9 cellular contexts compared by ENCODE assay signal in the genomic region with DNA sequence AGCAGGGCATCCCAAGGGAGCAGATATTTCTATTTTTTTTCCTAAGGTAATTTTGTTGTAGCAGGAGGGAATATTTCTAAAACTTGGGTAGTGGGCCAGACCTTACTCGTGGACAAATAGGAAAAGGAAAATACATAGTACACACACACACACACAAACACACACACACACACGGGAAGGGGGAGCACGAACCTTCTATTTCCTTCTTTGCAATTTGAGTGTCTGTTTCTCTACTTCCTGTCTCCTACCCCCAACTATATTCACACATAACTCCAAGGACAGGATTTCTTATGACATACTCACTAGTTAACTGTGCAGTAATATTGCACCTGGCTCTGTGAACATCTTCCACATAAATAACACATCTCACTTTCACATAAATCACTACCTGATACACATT. TPM values are rescaled to one million over a fixed set of nuclear protein-coding genes. Genes with fewer than 3 reads are reported as not detected.
DNase-seq lines count a peak whose midpoint lies in the region; ATAC-seq, FAIRE-seq and TF ChIP-seq lines count a peak whose summit lies in the region.
"Had no signal": no experiment of that assay in that cellular context is flagged by ENCODE, and none has a peak within 500 bp of the region (broad histone marks: within the 10 kb centered on the region; RNA-seq: fewer than 3 reads in every experiment).

No MANE protein-coding gene starts in this region.

- H3K4me1 ChIP-seq in keratinocyte (ENCODE audit: control insufficient read depth, extremely low read depth, insufficient read depth, low read length): peaks cover 65% of the 10 kb centered on the region

- peaks cover 3% of the 10 kb centered on the region for H4K20me1 ChIP-seq in keratinocyte (ENCODE audit: control insufficient read depth, extremely low read depth, insufficient read depth, low read length)

- peaks cover 56% of the 10 kb centered on the region for H3K4me1 Mint-ChIP-seq in activated CD4-positive, alpha-beta T cell treated with anti-CD3 and anti-CD28 coated beads for 36 hours
- H3K4me1 Mint-ChIP-seq in activated B cell treated with CpG ODN at 0.5 μM for 24 hours: peaks cover 62% of the 10 kb centered on the region

- CTCF ChIA-PET in activated CD4-positive, alpha-beta T cell treated with anti-CD3 and anti-CD28 coated beads for 36 hours (lab: Charles Lee): no interaction called here
- CTCF ChIA-PET in activated B cell treated with CpG ODN at 0.5 μM for 24 hours (lab: Charles Lee): interaction anchor here (1.1 to 1.5 kb wide), 4 partner anchors 43 to 596 kb away, joined by 3 to 7 read pairs (median 3); no protein-coding TSS in a partner anchor

- dilution Hi-C loops in keratinocyte (cut with MboI; ENCODE audit: extremely low pct_ligation_motif_present, low sequenced_read_pairs): no loop called here

- H3K4me2 ChIP-seq in keratinocyte (ENCODE audit: control insufficient read depth, extremely low read depth, insufficient read depth, low read depth, low read length): peak overlapping the region; percentile 83

- H3K79me2 ChIP-seq in keratinocyte (ENCODE audit: control insufficient read depth, insufficient read depth, low read length): peaks cover 83% of the 10 kb centered on the region

- H3K36me3 Mint-ChIP-seq in activated CD4-positive, alpha-beta T cell treated with anti-CD3 and anti-CD28 coated beads for 36 hours (ENCODE audit: low read depth): peaks cover 19% of the 10 kb centered on the region
- peaks cover 12% of the 10 kb centered on the region for H3K36me3 Mint-ChIP-seq in activated B cell treated with CpG ODN at 0.5 μM for 24 hours (ENCODE audit: low read depth)

- peak overlapping the region; percentile 81 for H3K4me3 Mint-ChIP-seq in activated CD4-positive, alpha-beta T cell treated with anti-CD3 and anti-CD28 coated beads for 36 hours
- H3K4me3 Mint-ChIP-seq in activated B cell treated with CpG ODN at 0.5 μM for 24 hours: peak overlapping the region; percentile 91

- H3K9me3 Mint-ChIP-seq in activated CD4-positive, alpha-beta T cell treated with anti-CD3 and anti-CD28 coated beads for 36 hours (ENCODE audit: low read depth): no peaks in the 10 kb centered on the region
- H3K9me3 Mint-ChIP-seq in activated B cell treated with CpG ODN at 0.5 μM for 24 hours: no peaks in the 10 kb centered on the region

- H3K9me1 ChIP-seq in keratinocyte (ENCODE audit: control insufficient read depth, extremely low read depth, insufficient read depth, low read length): peaks cover 4% of the 10 kb centered on the region

- H3K9ac ChIP-seq in keratinocyte (ENCODE audit: control insufficient read depth, extremely low read depth, insufficient read depth, low read length): no peak overlapping the region

- POLR2A ChIA-PET in activated CD4-positive, alpha-beta T cell treated with anti-CD3 and anti-CD28 coated beads for 36 hours (lab: Charles Lee): no interaction called here
- POLR2A ChIA-PET in activated B cell treated with CpG ODN at 0.5 μM for 24 hours (lab: Charles Lee): interaction anchor here (0.7 to 1.8 kb wide), 4 partner anchors 35 to 279 kb away, joined by 3 to 11 read pairs (median 6); a partner anchor contains a TSS

- no peak for ATAC-seq in activated CD4-positive, alpha-beta T cell treated with anti-CD3 and anti-CD28 coated beads for 36 hours
- ATAC-seq in activated B cell treated with CpG ODN at 0.5 μM for 24 hours (ENCODE audit: low read depth) (no peak), GM19395 (IDR thresholded peaks at IDR 0.05; ENCODE audit: unreplicated experiment) (no peak)

- TF ChIP-seq CTCF in activated B cell treated with CpG ODN at 0.5 μM for 24 hours (IDR thresholded peaks at IDR 0.05) (no peak), keratinocyte (optimal IDR thresholded peaks at IDR 0.05 in 1 of 3, IDR thresholded peaks at IDR 0.05 in 1 of 3, conservative IDR thresholded peaks at IDR 0.05 in 1 of 3; ENCODE audit: extremely low read depth in 1 of 3, insufficient read depth in 2 of 3, low read length in 3 of 3) (no peak)

- H3K36me3 ChIP-seq in keratinocyte (ENCODE audit: control insufficient read depth in 2 of 2, extremely low read depth in 1 of 2, insufficient read depth in 2 of 2, low read length in 2 of 2): peaks cover 5 to 14% of the 10 kb centered on the region in 2 experiments

- no peak overlapping the region for H3K4me3 ChIP-seq in keratinocyte (ENCODE audit: control insufficient read depth in 2 of 3, extremely low read depth in 1 of 3, insufficient read depth in 2 of 3, low read depth in 1 of 3, low read length in 3 of 3)

- H3K27ac Mint-ChIP-seq in activated CD4-positive, alpha-beta T cell treated with anti-CD3 and anti-CD28 coated beads for 36 hours: peak overlapping the region; percentile 97
- H3K27ac Mint-ChIP-seq in activated B cell treated with CpG ODN at 0.5 μM for 24 hours: peak overlapping the region; percentile 94

- FAIRE-seq in keratinocyte (lab: Jason Lieb, UNC): no peak

- H3K27me3 ChIP-seq in keratinocyte (ENCODE audit: control insufficient read depth, extremely low read depth, insufficient read depth, low read length): no peaks in the 10 kb centered on the region

- intact Hi-C loops in activated CD4-positive, alpha-beta T cell treated with anti-CD3 and anti-CD28 coated beads for 36 hours (cut with DNase I, micrococcal nuclease): loop anchor here (1.0 to 10.0 kb wide), 9 partner anchors 37 to 763 kb away; a partner anchor contains a TSS
- intact Hi-C loops in activated B cell treated with CpG ODN at 0.5 μM for 24 hours (cut with micrococcal nuclease): loop anchor here (1.0 to 5.0 kb wide), 4 partner anchors 17 to 527 kb away; a partner anchor contains a TSS

- H3K27me3 Mint-ChIP-seq in activated CD4-positive, alpha-beta T cell treated with anti-CD3 and anti-CD28 coated beads for 36 hours: no peaks in the 10 kb centered on the region
- no peaks in the 10 kb centered on the region for H3K27me3 Mint-ChIP-seq in activated B cell treated with CpG ODN at 0.5 μM for 24 hours

- DNase-seq in activated CD4-positive, alpha-beta T cell treated with anti-CD3 and anti-CD28 coated beads for 36 hours: no peak
- DNase-seq in activated CD4-positive, alpha-beta T cell treated with anti-CD3 and anti-CD28 coated beads, Interleukin-2, amount 50 U/mL, for 4 hours: no peak
- DNase-seq in activated B cell treated with CpG ODN at 0.5 μM for 24 hours: no peak
- no peak for DNase-seq in keratinocyte (ENCODE audit: low read depth, low spot score)
- DNase-seq in stimulated activated CD4-positive, alpha-beta T cell treated with anti-CD3 and anti-CD28 coated beads, Interleukin-4, amount 100 ng/mL, for 1 hour: no peak
- no peak for DNase-seq in GOT3 (lab: John Stamatoyannopoulos, UW)
- DNase-seq: NCI-H82 had no signal

- no peaks in the 10 kb centered on the region for H3K9me3 ChIP-seq in keratinocyte (ENCODE audit: control insufficient read depth, low read depth, low read length)

- no peak overlapping the region for H2AFZ ChIP-seq in keratinocyte (ENCODE audit: control insufficient read depth, low read length)

- peak overlapping the region; percentile 60 for H3K27ac ChIP-seq in keratinocyte (ENCODE audit: control insufficient read depth, insufficient read depth, low read length)
- H3K27ac ChIP-seq in temporal lobe (ENCODE audit: low read depth, low read length): peak overlapping the region; percentile 94

RNA-seq across cellular contexts. Expression of a gene that starts 4.4 kb away (rescaled TPM):
- total RNA-seq in activated CD4-positive, alpha-beta T cell treated with anti-CD3 and anti-CD28 coated beads for 36 hours: 10 to 100 TPM; 69.6 to 86.7 TPM
- 54.0 and 61.9 TPM in 2 replicates for total RNA-seq in activated B cell treated with CpG ODN at 0.5 μM for 24 hours
- polyA plus RNA-seq in keratinocyte: 71.7 to 166 TPM (median 97.3 TPM) in 3 replicates
- 23.5 TPM for polyA plus RNA-seq in keratinocyte (2011; ENCODE audit: low read depth)
- polyA plus RNA-seq in keratinocyte (2011; cell fraction: cytosol; rRNA removed): 57.6 and 69.3 TPM in 2 replicates
- 344 and 409 TPM in 2 replicates for polyA plus RNA-seq in keratinocyte (2011; cell fraction: nucleus; rRNA removed)
- 59.9 and 64.4 TPM in 2 replicates for polyA plus RNA-seq in keratinocyte (2012; ENCODE audit: low replicate concordance)
- 179 to 205 TPM (median 190 TPM) in 3 replicates for polyA minus RNA-seq in keratinocyte
- polyA minus RNA-seq in keratinocyte (2011; cell fraction: cytosol; rRNA and poly(A)+ RNA removed): 107 TPM
- 104 and 137 TPM in 2 replicates for polyA minus RNA-seq in keratinocyte (2011; cell fraction: nucleus; rRNA and poly(A)+ RNA removed)
- 50.2 TPM for total RNA-seq in temporal lobe

RNA-seq across cellular contexts. Expression of a gene that starts 17.1 kb away (rescaled TPM):
- 10 to 100 TPM; 61.3 to 74.7 TPM for total RNA-seq in activated CD4-positive, alpha-beta T cell treated with anti-CD3 and anti-CD28 coated beads for 36 hours
- total RNA-seq in activated B cell treated with CpG ODN at 0.5 μM for 24 hours (65.1 and 77.2 TPM in 2 replicates), temporal lobe (8.4 TPM)
- polyA plus RNA-seq in keratinocyte: 12.9 to 31.0 TPM (median 17.9 TPM) in 3 replicates
- 16.0 TPM for polyA plus RNA-seq in keratinocyte (2011; ENCODE audit: low read depth)
- polyA plus RNA-seq in keratinocyte (2011; cell fraction: cytosol; rRNA removed): 14.2 and 17.1 TPM in 2 replicates
- 70.5 and 71.2 TPM in 2 replicates for polyA plus RNA-seq in keratinocyte (2011; cell fraction: nucleus; rRNA removed)
- 33.2 and 39.2 TPM in 2 replicates for polyA plus RNA-seq in keratinocyte (2012; ENCODE audit: low replicate concordance)
- 28.1 to 117 TPM (median 35.9 TPM) in 3 replicates for polyA minus RNA-seq in keratinocyte
- polyA minus RNA-seq in keratinocyte (2011; cell fraction: cytosol; rRNA and poly(A)+ RNA removed): 27.6 TPM
- polyA minus RNA-seq in keratinocyte (2011; cell fraction: nucleus; rRNA and poly(A)+ RNA removed): 32.9 and 36.4 TPM in 2 replicates

RNA-seq across cellular contexts. Expression of a gene that starts 36.4 kb away (rescaled TPM):
- 100 to 1,000 TPM; 206 to 283 TPM for total RNA-seq in activated CD4-positive, alpha-beta T cell treated with anti-CD3 and anti-CD28 coated beads for 36 hours
- total RNA-seq in activated B cell treated with CpG ODN at 0.5 μM for 24 hours: 95.1 and 106 TPM in 2 replicates
- polyA plus RNA-seq in keratinocyte: 76.2 to 195 TPM (median 126 TPM) in 3 replicates
- polyA plus RNA-seq in keratinocyte (2011; ENCODE audit: low read depth): 45.3 TPM
- polyA plus RNA-seq in keratinocyte (2011; cell fraction: cytosol; rRNA removed): 119 and 132 TPM in 2 replicates
- 133 and 187 TPM in 2 replicates for polyA plus RNA-seq in keratinocyte (2011; cell fraction: nucleus; rRNA removed)
- polyA plus RNA-seq in keratinocyte (2012; ENCODE audit: low replicate concordance): 48.3 and 103 TPM in 2 replicates
- 36.8 to 101 TPM (median 48.8 TPM) in 3 replicates for polyA minus RNA-seq in keratinocyte
- 58.7 TPM for polyA minus RNA-seq in keratinocyte (2011; cell fraction: cytosol; rRNA and poly(A)+ RNA removed)
- polyA minus RNA-seq in keratinocyte (2011; cell fraction: nucleus; rRNA and poly(A)+ RNA removed): 36.8 and 63.9 TPM in 2 replicates
- 33.4 TPM for total RNA-seq in temporal lobe

RNA-seq across cellular contexts. Expression of a gene that starts 50.6 kb away (rescaled TPM):
- 10 to 100 TPM; 12.9 to 18.9 TPM for total RNA-seq in activated CD4-positive, alpha-beta T cell treated with anti-CD3 and anti-CD28 coated beads for 36 hours
- total RNA-seq in activated B cell treated with CpG ODN at 0.5 μM for 24 hours: 22.8 and 23.0 TPM in 2 replicates
- polyA plus RNA-seq in keratinocyte: 8.6 to 15.7 TPM (median 13.3 TPM) in 3 replicates
- 3.0 TPM for polyA plus RNA-seq in keratinocyte (2011; ENCODE audit: low read depth)
- polyA plus RNA-seq in keratinocyte (2011; cell fraction: cytosol; rRNA removed): 6.1 and 12.0 TPM in 2 replicates
- polyA plus RNA-seq in keratinocyte (2011; cell fraction: nucleus; rRNA removed): 13.3 and 19.3 TPM in 2 replicates
- polyA plus RNA-seq in keratinocyte (2012; ENCODE audit: low replicate concordance): 10.1 and 21.5 TPM in 2 replicates
- 15.5 to 21.3 TPM (median 21.3 TPM) in 3 replicates for polyA minus RNA-seq in keratinocyte
- polyA minus RNA-seq in keratinocyte (2011; cell fraction: cytosol; rRNA and poly(A)+ RNA removed): 29.0 TPM
- polyA minus RNA-seq in keratinocyte (2011; cell fraction: nucleus; rRNA and poly(A)+ RNA removed): 19.7 and 21.6 TPM in 2 replicates
- total RNA-seq in temporal lobe: 14.8 TPM

RNA-seq across cellular contexts. Expression of a gene that starts 59.8 kb away (rescaled TPM):
- total RNA-seq in activated CD4-positive, alpha-beta T cell treated with anti-CD3 and anti-CD28 coated beads for 36 hours: 10 to 100 TPM; 16.0 to 21.0 TPM
- total RNA-seq in activated B cell treated with CpG ODN at 0.5 μM for 24 hours: 26.8 and 35.4 TPM in 2 replicates
- polyA plus RNA-seq in keratinocyte: 23.2 to 25.3 TPM (median 25.2 TPM) in 3 replicates
- 4.9 TPM for polyA plus RNA-seq in keratinocyte (2011; ENCODE audit: low read depth)
- 17.5 and 23.4 TPM in 2 replicates for polyA plus RNA-seq in keratinocyte (2011; cell fraction: cytosol; rRNA removed)
- polyA plus RNA-seq in keratinocyte (2011; cell fraction: nucleus; rRNA removed): 27.4 and 30.2 TPM in 2 replicates
- 10.2 and 21.6 TPM in 2 replicates for polyA plus RNA-seq in keratinocyte (2012; ENCODE audit: low replicate concordance)
- 18.3 to 33.2 TPM (median 22.1 TPM) in 3 replicates for polyA minus RNA-seq in keratinocyte
- 10.9 TPM for polyA minus RNA-seq in keratinocyte (2011; cell fraction: cytosol; rRNA and poly(A)+ RNA removed)
- polyA minus RNA-seq in keratinocyte (2011; cell fraction: nucleus; rRNA and poly(A)+ RNA removed): 19.7 and 37.6 TPM in 2 replicates
- total RNA-seq in temporal lobe: 17.0 TPM
